18 cellular contexts compared by ENCODE assay signal in the genomic region with DNA sequence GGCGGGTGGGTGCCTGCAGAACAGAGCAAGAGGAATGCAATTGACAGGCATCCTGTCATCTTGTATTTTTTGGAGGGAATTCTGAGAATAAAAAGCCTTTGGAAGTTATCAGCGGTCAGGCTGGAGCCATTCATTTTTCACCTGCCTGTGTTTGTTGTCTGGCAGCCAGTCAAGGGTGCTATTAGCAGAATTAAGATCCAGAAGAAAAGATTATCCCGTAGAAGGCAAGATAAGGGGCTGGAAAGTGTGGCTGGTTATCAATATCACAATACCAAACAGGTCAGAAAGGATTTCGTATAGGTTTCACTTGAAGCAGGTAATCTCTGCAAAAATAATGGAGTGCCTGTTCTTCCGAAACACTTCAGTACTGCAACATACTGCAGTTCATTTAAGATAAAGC.
"Had no signal": no experiment of that assay in that cellular context is flagged by ENCODE, and none has a peak within 500 bp of the region (broad histone marks: within the 10 kb centered on the region; RNA-seq: fewer than 3 reads in every experiment).

No MANE protein-coding gene starts in this region.

- H3K9me3 ChIP-seq: body of pancreas, gastroesophageal sphincter, left ventricle myocardium inferior, pancreas, testis had no signal

- H3K9me3 Mint-ChIP-seq: activated CD4-positive, alpha-beta T cell treated with anti-CD3 and anti-CD28 coated beads, Interleukin-2, amount 10 ng/mL, durations not matched to agents 7 days and 5 days; activated naive CD4-positive, alpha-beta T cell treated with anti-CD3 and anti-CD28 coated beads, Interleukin-2, amount 50 U/mL, for 72 hours; central memory CD8-positive, alpha-beta T cell; stimulated activated naive CD8-positive, alpha-beta T cell treated with anti-CD3 and anti-CD28 coated beads, Interleukin-15, Interleukin-2, amounts not matched to agents 100 ng/mL and 50 ng/mL, for 24 hours had no signal

- H3K4me3 ChIP-seq: body of pancreas, gastroesophageal sphincter, left ventricle myocardium inferior, pancreas, testis had no signal

- DNase-seq: activated CD4-positive, alpha-beta T cell treated with anti-CD3 and anti-CD28 coated beads, Interleukin-2, amount 10 ng/mL, durations not matched to agents 7 days and 5 days; activated CD4-positive, CD25-positive, alpha-beta regulatory T cell; activated effector memory CD4-positive, alpha-beta T cell treated with anti-CD3 and anti-CD28 coated beads, Interleukin-2, amount 50 U/mL, for 16 hours; activated T-cell treated with anti-CD3 and anti-CD28 coated beads, Interleukin-2, amount 50 U/mL, for 1 hour; amniotic stem cell; body of pancreas; effector memory CD4-positive, alpha-beta T cell; kidney; left ventricle myocardium inferior; pancreas; retina; stimulated activated CD4-positive, alpha-beta T cell treated with anti-CD3 and anti-CD28 coated beads, Interleukin-15, amount 100 ng/mL, for 24 hours; stimulated activated CD4-positive, alpha-beta T cell treated with anti-CD3 and anti-CD28 coated beads, Interleukin-4, amount 100 ng/mL, for 24 hours; testis had no signal

- H3K27ac ChIP-seq: body of pancreas, gastroesophageal sphincter, left ventricle myocardium inferior, pancreas, testis had no signal

- H3K27ac Mint-ChIP-seq: activated CD4-positive, alpha-beta T cell treated with anti-CD3 and anti-CD28 coated beads, Interleukin-2, amount 10 ng/mL, durations not matched to agents 7 days and 5 days; activated naive CD4-positive, alpha-beta T cell treated with anti-CD3 and anti-CD28 coated beads, Interleukin-2, amount 50 U/mL, for 72 hours; stimulated activated naive CD8-positive, alpha-beta T cell treated with anti-CD3 and anti-CD28 coated beads, Interleukin-15, Interleukin-2, amounts not matched to agents 100 ng/mL and 50 ng/mL, for 24 hours had no signal

- H3K4me3 Mint-ChIP-seq: activated CD4-positive, alpha-beta T cell treated with anti-CD3 and anti-CD28 coated beads, Interleukin-2, amount 10 ng/mL, durations not matched to agents 7 days and 5 days; central memory CD8-positive, alpha-beta T cell; stimulated activated naive CD8-positive, alpha-beta T cell treated with anti-CD3 and anti-CD28 coated beads, Interleukin-15, Interleukin-2, amounts not matched to agents 100 ng/mL and 50 ng/mL, for 24 hours had no signal

- H3K27me3 ChIP-seq: testis had no signal

- ATAC-seq: activated naive CD4-positive, alpha-beta T cell treated with anti-CD3 and anti-CD28 coated beads, Interleukin-2, amount 50 U/mL, for 72 hours; body of pancreas; gastroesophageal sphincter; pancreas had no signal

- H3K36me3 ChIP-seq: gastroesophageal sphincter, left ventricle myocardium inferior, pancreas had no signal

- H3K4me1 Mint-ChIP-seq: central memory CD8-positive, alpha-beta T cell had no signal

- H3K36me3 Mint-ChIP-seq: activated naive CD4-positive, alpha-beta T cell treated with anti-CD3 and anti-CD28 coated beads, Interleukin-2, amount 50 U/mL, for 72 hours had no signal

- FAIRE-seq: kidney, pancreas had no signal
